In the genomic region with DNA sequence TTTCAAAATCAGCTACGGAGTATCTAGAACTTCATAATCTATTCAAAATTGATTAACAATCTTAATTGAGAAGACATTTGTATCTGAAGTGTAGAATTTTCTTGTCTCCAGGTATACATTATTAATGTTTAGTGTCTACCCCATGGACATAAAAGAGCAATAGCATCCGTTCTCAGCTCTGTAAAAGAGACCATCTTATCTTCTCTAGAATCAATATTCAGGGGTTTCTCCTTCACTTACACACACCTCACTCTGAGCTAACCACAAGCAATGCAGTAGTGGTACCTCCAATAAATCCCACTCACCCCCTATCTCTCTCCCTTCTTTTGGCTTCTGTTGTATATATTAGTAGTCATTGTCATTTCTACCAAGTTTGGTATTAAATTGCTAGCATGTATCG, we compare ENCODE assay signal across 14 cellular contexts. TPM values are rescaled to one million over a fixed set of nuclear protein-coding genes. Genes with fewer than 3 reads are reported as not detected.
DNase-seq lines count a peak whose midpoint lies in the region; ATAC-seq, FAIRE-seq and TF ChIP-seq lines count a peak whose summit lies in the region.
"Had no signal": no experiment of that assay in that cellular context is flagged by ENCODE, and none has a peak within 500 bp of the region (broad histone marks: within the 10 kb centered on the region; RNA-seq: fewer than 3 reads in every experiment).

No MANE protein-coding gene starts in this region.

- BruUV-seq in K562 (replicated peaks; lab: Mats Ljungman, UMichigan), result no TSS peak

- H3K27ac ChIP-seq in OCI-LY1 (ENCODE audit: low read depth, low read length, poor library complexity, severe bottlenecking), result peak overlapping the region; percentile 31
- no peak overlapping the region for H3K27ac ChIP-seq in K562 (ENCODE audit: extremely low read depth, low read depth, low read length)
- H3K27ac ChIP-seq in gastrocnemius medialis, result peak overlapping the region; percentile 96 to 99 (median 97)

- POLR2A ChIA-PET in K562 (lab: Yijun Ruan, JAX), result interaction anchor here (0.6 to 4.9 kb wide), 5 partner anchors 8 to 24 kb away, joined by 3 to 24 read pairs (median 5); no protein-coding TSS in a partner anchor

- no peak for TF ChIP-seq EP300 in K562 (IDR thresholded peaks at IDR 0.05; ENCODE audit: low read length)

- H3K4me3 ChIP-seq in OCI-LY1 (ENCODE audit: low read depth, low read length, poor library complexity, severe bottlenecking) (no peak overlapping the region), K562 (no peak overlapping the region), gastrocnemius medialis (peak overlapping the region in 1 of 4 donors; percentile 1)
- H3K4me3 ChIP-seq: suprapubic skin had no signal

- H3K4me1 ChIP-seq in OCI-LY1 (ENCODE audit: insufficient read depth, low read length, severe bottlenecking) (peaks cover 95% of the 10 kb centered on the region), K562 (replicated peaks in 1 of 2; ENCODE audit: control insufficient read depth in 2 of 2, insufficient read depth in 2 of 2, low read length in 2 of 2) (peaks cover 3 to 27% of the 10 kb centered on the region in 2 experiments; a peak in 4 of 5 replicates), gastrocnemius medialis (peaks cover 93 to 95% of the 10 kb centered on the region in 2 donors)

- H3K9me3 ChIP-seq in OCI-LY1 (ENCODE audit: low read length) (no peaks in the 10 kb centered on the region), K562 (replicated peaks; ENCODE audit: control insufficient read depth, insufficient read depth, low read depth, low read length) (no peaks in the 10 kb centered on the region), gastrocnemius medialis (no peaks in the 10 kb centered on the region)
- H3K9me3 ChIP-seq: suprapubic skin had no signal

- no peaks in the 10 kb centered on the region for H3K9me2 ChIP-seq in OCI-LY1 (ENCODE audit: low read depth, low read length)

- H4K20me1 ChIP-seq in OCI-LY1 (ENCODE audit: insufficient read depth, low read length) (peaks cover 10% of the 10 kb centered on the region), K562 (replicated peaks; ENCODE audit: control insufficient read depth, insufficient read depth, low read length) (peaks cover 43% of the 10 kb centered on the region)

- no peak overlapping the region for H3K27ac Mint-ChIP-seq in type B pancreatic cell
- H3K27ac Mint-ChIP-seq: nephron had no signal

- TF ChIP-seq RAD21 in K562 (CRISPR knock-in tag; conservative IDR thresholded peaks at IDR 0.05 in 1 of 2, IDR thresholded peaks at IDR 0.05 in 1 of 2), result no peak

- no peak for FAIRE-seq in K562 (lab: Jason Lieb, UNC)
- FAIRE-seq: keratinocyte, RCC 7860 had no signal

- H3K4me2 ChIP-seq in OCI-LY1 (ENCODE audit: low read length), result peak overlapping the region; percentile 26; the same call in 1 of the 2 replicates
- no peak overlapping the region for H3K4me2 ChIP-seq in K562 (ENCODE audit: insufficient read depth, low read length)

- peaks cover 40% of the 10 kb centered on the region for H3K4me1 Mint-ChIP-seq in type B pancreatic cell (ENCODE audit: unreplicated experiment)

- H3K27me3 ChIP-seq in OCI-LY1 (ENCODE audit: insufficient read depth, low read length) (no peaks in the 10 kb centered on the region), K562 (ENCODE audit: control insufficient read depth in 2 of 2, insufficient read depth in 2 of 2, low read length in 2 of 2) (no peaks in the 10 kb centered on the region), gastrocnemius medialis (no peaks in the 10 kb centered on the region)
- H3K27me3 ChIP-seq: suprapubic skin had no signal

- intact Hi-C loops in K562 (cut with micrococcal nuclease) (no loop called here), gastrocnemius medialis (cut with DNase I; ENCODE audit: low total_unique reads) (no loop called here), left colon (cut with DNase I, micrococcal nuclease) (no loop called here)

- TF ChIP-seq POLR2A in K562 (conservative IDR thresholded peaks at IDR 0.05) (no peak), gastrocnemius medialis (IDR thresholded peaks at IDR 0.05) (no peak)

- ATAC-seq in activated CD4-positive, CD25-positive, alpha-beta regulatory T cell treated with anti-CD3 and anti-CD28 coated beads, Interleukin-2, amount 50 U/mL, for 24 hours, result peak; percentile 61 to 62
- ATAC-seq in K562 (peak; percentile 12; the same call in 2 of the 3 replicates), gastrocnemius medialis (no peak), GM21515 (IDR thresholded peaks at IDR 0.05; ENCODE audit: unreplicated experiment) (no peak), left colon (no peak)

- H3K4me3 Mint-ChIP-seq in type B pancreatic cell, result no peak overlapping the region
- H3K4me3 Mint-ChIP-seq: nephron had no signal

- DNase-seq in activated CD4-positive, CD25-positive, alpha-beta regulatory T cell treated with anti-CD3 and anti-CD28 coated beads, Interleukin-2, amount 50 U/mL, for 72 hours, result no peak
- DNase-seq in K562 (ENCODE audit: extremely low read depth in 1 of 4, low spot score in 3 of 4) (no peak), gastrocnemius medialis (no peak), type B pancreatic cell (ENCODE audit: extremely low spot score, unreplicated experiment) (no peak), left colon (no peak)
- DNase-seq: NCI-H1417, NCI-H446 treated with DMSO at 0.1 percent for 48 hours had no signal

- H3F3A ChIP-seq in OCI-LY1 (ENCODE audit: insufficient read depth, low read length), result 0 out of 2 replicates have a peak, but pooled peaks cover 3% of the 10 kb centered on the region

- H2AFZ ChIP-seq in OCI-LY1 (ENCODE audit: low read length), result no peak overlapping the region
- no peak overlapping the region for H2AFZ ChIP-seq in K562 (ENCODE audit: low read depth, low read length)

- H3K36me3 ChIP-seq in OCI-LY1 (ENCODE audit: insufficient read depth, low read length), result peaks cover 26% of the 10 kb centered on the region; the same call in 1 of the 2 replicates
- peaks cover 51% of the 10 kb centered on the region for H3K36me3 ChIP-seq in K562 (ENCODE audit: control insufficient read depth, insufficient read depth, low read length)
- no peaks in the 10 kb centered on the region for H3K36me3 ChIP-seq in gastrocnemius medialis
- H3K36me3 ChIP-seq: suprapubic skin had no signal

- no peaks in the 10 kb centered on the region for H3K9me3 Mint-ChIP-seq in type B pancreatic cell
- H3K9me3 Mint-ChIP-seq: nephron had no signal

- peaks cover 4% of the 10 kb centered on the region for H3K36me3 Mint-ChIP-seq in type B pancreatic cell

- H3K79me2 ChIP-seq in OCI-LY1 (ENCODE audit: insufficient read depth, low read length) (peaks cover 97% of the 10 kb centered on the region), K562 (ENCODE audit: control insufficient read depth, insufficient read depth, low read length) (peaks cover 97% of the 10 kb centered on the region)

- CTCF ChIA-PET in K562 (lab: Yijun Ruan, JAX; ENCODE audit: low intra/inter-chr PET ratio), result no interaction called here

- in situ Hi-C loops in K562 (cut with MboI), result no loop called here
- in situ Hi-C loops in gastrocnemius medialis (cut with MboI; ENCODE audit: low sequenced_read_pairs in 4 of 4), result no loop called here

- peaks cover 7% of the 10 kb centered on the region for H3K9me1 ChIP-seq in K562 (ENCODE audit: control insufficient read depth, insufficient read depth, low read length)

- TF ChIP-seq CTCF in OCI-LY1 (IDR thresholded peaks at IDR 0.05; ENCODE audit: low read length), result no peak
- TF ChIP-seq CTCF in K562 (IDR thresholded peaks at IDR 0.05 in 2 of 3, conservative IDR thresholded peaks at IDR 0.05 in 1 of 3; ENCODE audit: insufficient read depth in 2 of 3, low read depth in 1 of 3, low read length in 3 of 3), result no peak
- TF ChIP-seq CTCF in gastrocnemius medialis (IDR thresholded peaks at IDR 0.05 in 4 of 5, conservative IDR thresholded peaks at IDR 0.05 in 1 of 5), result no peak
- no peak for TF ChIP-seq CTCF in type B pancreatic cell (conservative IDR thresholded peaks at IDR 0.05)

- H3K27me3 Mint-ChIP-seq in type B pancreatic cell, result no peaks in the 10 kb centered on the region

- 46% methylated on average over 3 of the region's 3 CpGs for WGBS in K562 (ENCODE audit: insufficient coverage, low coverage, missing lambda C conversion rate)

- H3K9ac ChIP-seq in OCI-LY1 (ENCODE audit: low read length), result no peak overlapping the region
- H3K9ac ChIP-seq in K562 (ENCODE audit: insufficient read depth in 1 of 2, low read depth in 2 of 2, low read length in 2 of 2), result no peak overlapping the region

RNA-seq across cellular contexts. Expression of gene MBNL1, which starts 16.2 kb away (rescaled TPM):
- total RNA-seq in K562 (2011; cell fraction: chromatin; rRNA removed; ENCODE audit: low replicate concordance), result 337 and 524 TPM in 2 replicates
- total RNA-seq in K562 (2011; cell fraction: nucleolus; rRNA removed), result 154 and 188 TPM in 2 replicates
- 277 and 417 TPM in 2 replicates for total RNA-seq in K562 (2011; cell fraction: nucleoplasm; rRNA removed)
- total RNA-seq in K562 (2014; rRNA removed), result 240 and 243 TPM in 2 replicates
- 220 and 241 TPM in 2 replicates for total RNA-seq in K562 (2014; rRNA removed; fragmentation: Illumina TruSeq; extraction: Trizol)
- total RNA-seq in K562 (2015; rRNA removed; fragmentation: Illumina TruSeq; extraction: Trizol), result 220 and 243 TPM in 2 replicates
- 217 and 231 TPM in 2 replicates for total RNA-seq in K562 (2021)
- 116 and 133 TPM in 2 replicates for polyA plus RNA-seq in K562 (2011; rRNA removed)
- 101 and 150 TPM in 2 replicates for polyA plus RNA-seq in K562 (2011; cell fraction: cytosol; rRNA removed)
- 108 and 135 TPM in 2 replicates for polyA plus RNA-seq in K562 (2011; cell fraction: nucleus; rRNA removed)
- 74.4 and 91.9 TPM in 2 replicates for polyA plus RNA-seq in K562 (2012)
- polyA plus RNA-seq in K562 (2014; fragmentation: Illumina TruSeq; extraction: Trizol), result 202 and 221 TPM in 2 replicates
- polyA plus RNA-seq in K562 (2014; fragmentation: Nextera tagmentation; extraction: Ambion mirVana), result 10 to 100 TPM; 70.3 to 87.3 TPM
- polyA plus RNA-seq in K562 (2014; rRNA removed), result 104 and 107 TPM in 2 replicates
- 431 and 448 TPM in 2 replicates for polyA minus RNA-seq in K562 (2011; rRNA and poly(A)+ RNA removed)
- polyA minus RNA-seq in K562 (2011; cell fraction: cytosol; rRNA and poly(A)+ RNA removed), result 216 and 268 TPM in 2 replicates
- polyA minus RNA-seq in K562 (2011; cell fraction: nucleus; rRNA and poly(A)+ RNA removed), result 326 and 485 TPM in 2 replicates
- total RNA-seq in gastrocnemius medialis, result 100 to 1,000 TPM; 519 to 597 (median 557) TPM
- total RNA-seq in type B pancreatic cell (ENCODE audit: low replicate concordance), result 61.2 and 69.4 TPM in 2 replicates
- 100 to 1,000 TPM; 154 to 183 TPM for total RNA-seq in left colon

Comparison
In these comparisons a context has a peak if more than half of its experiments do, and no peak if none do; other contexts are left out.
1. ATAC-seq: peak in activated CD4-positive, CD25-positive, alpha-beta regulatory T cell treated with anti-CD3 and anti-CD28 coated beads, Interleukin-2, amount 50 U/mL, for 24 hours (2 of 2) and K562 (single experiment); none in gastrocnemius medialis (0 of 2), GM21515 (single experiment) and left colon (single experiment).